Comparison of ENCODE assay signal across 18 cellular contexts in genomic region chr2:136404925-136405324, GRCh38.
A peak's percentile ranks its signal among the peaks of the same experiment; 100 is the strongest.
DNase-seq lines count a peak whose midpoint lies in the region; ATAC-seq and TF ChIP-seq lines count a peak whose summit lies in the region.
"Had no signal": no experiment of that assay in that cellular context is flagged by ENCODE, and none has a peak within 500 bp of the region (broad histone marks: within the 10 kb centered on the region; RNA-seq: fewer than 3 reads in every experiment).

No MANE protein-coding gene starts in this region.

- H3K79me1 ChIP-seq in neuronal stem cell (ENCODE audit: low read depth, low read length) = no peaks in the 10 kb centered on the region

- H2BK120ac ChIP-seq in neuronal stem cell (ENCODE audit: low read depth, low read length) = no peak overlapping the region

- no peak for TF ChIP-seq CTCF in nephron progenitor cell (IDR thresholded peaks at IDR 0.05)
- TF ChIP-seq CTCF in vagina (IDR thresholded peaks at IDR 0.05) = no peak

- no peak overlapping the region for H3K18ac ChIP-seq in neuronal stem cell (ENCODE audit: low read length)

- no peak overlapping the region for H3K4ac ChIP-seq in neuronal stem cell (ENCODE audit: low read length)

- no peak overlapping the region for H4K91ac ChIP-seq in neuronal stem cell (ENCODE audit: low read depth, low read length, poor library complexity)

- H2BK12ac ChIP-seq in neuronal stem cell (ENCODE audit: low read length) = no peak overlapping the region

- H3K9me3 ChIP-seq in vagina (no peaks in the 10 kb centered on the region), neuronal stem cell (replicated peaks in 1 of 2; ENCODE audit: control insufficient read depth in 2 of 2, insufficient read depth in 1 of 2, low read depth in 1 of 2, low read length in 2 of 2) (no peaks in the 10 kb centered on the region)
- H3K9me3 ChIP-seq: A549; BLaER1 treated with 17β-estradiol and CSF1 and Interleukin-3, amounts not matched to agents 10 nM and 100 nM; Caco-2 had no signal

- CTCF ChIA-PET in activated CD8-positive, alpha-beta memory T cell treated with anti-CD3 and anti-CD28 coated beads, Interleukin-2, amount 10 ng/mL, durations not matched to agents 7 days and 5 days (lab: Charles Lee) = no interaction called here

- H3K4me3 ChIP-seq in vagina (no peak overlapping the region), neuronal stem cell (ENCODE audit: low read length in 2 of 2) (no peak overlapping the region)
- H3K4me3 ChIP-seq: A549; BLaER1 treated with 17β-estradiol and CSF1 and Interleukin-3, amounts not matched to agents 10 nM and 100 nM had no signal

- no peak overlapping the region for H2BK15ac ChIP-seq in neuronal stem cell (ENCODE audit: low read length)

- H3K36me3 Mint-ChIP-seq in activated CD8-positive, alpha-beta memory T cell treated with anti-CD3 and anti-CD28 coated beads, Interleukin-2, amount 10 ng/mL, durations not matched to agents 7 days and 5 days = no peaks in the 10 kb centered on the region
- no peaks in the 10 kb centered on the region for H3K36me3 Mint-ChIP-seq in nephron progenitor cell (ENCODE audit: low read depth)
- no peaks in the 10 kb centered on the region for H3K36me3 Mint-ChIP-seq in activated naive CD8-positive, alpha-beta T cell treated with anti-CD3 and anti-CD28 coated beads, Interleukin-2, amount 50 U/mL, for 24 hours (ENCODE audit: low read depth)
- H3K36me3 Mint-ChIP-seq: CD8-positive, alpha-beta T cell had no signal

- H3K4me1 ChIP-seq in vagina = no peaks in the 10 kb centered on the region
- peaks cover 0 to 10% of the 10 kb centered on the region in 2 donors for H3K4me1 ChIP-seq in neuronal stem cell (ENCODE audit: control insufficient read depth in 2 of 2, insufficient read depth in 1 of 2, low read depth in 1 of 2, low read length in 2 of 2)
- H3K4me1 ChIP-seq: A549, Caco-2 had no signal

- H3K27me3 Mint-ChIP-seq in activated CD8-positive, alpha-beta memory T cell treated with anti-CD3 and anti-CD28 coated beads, Interleukin-2, amount 10 ng/mL, durations not matched to agents 7 days and 5 days = peaks cover 76% of the 10 kb centered on the region
- H3K27me3 Mint-ChIP-seq in nephron progenitor cell (ENCODE audit: low read depth, poor library complexity) = peaks cover 22% of the 10 kb centered on the region
- peaks cover 30% of the 10 kb centered on the region for H3K27me3 Mint-ChIP-seq in activated naive CD8-positive, alpha-beta T cell treated with anti-CD3 and anti-CD28 coated beads, Interleukin-2, amount 50 U/mL, for 24 hours

- TF ChIP-seq POLR2A in vagina (IDR thresholded peaks at IDR 0.05) = no peak

- H3K23ac ChIP-seq in neuronal stem cell (ENCODE audit: low read depth, low read length, poor library complexity) = no peak overlapping the region

- no peak overlapping the region for H2AFZ ChIP-seq in neuronal stem cell (ENCODE audit: low read length)

- no peaks in the 10 kb centered on the region for H3K27me3 ChIP-seq in vagina
- no peaks in the 10 kb centered on the region for H3K27me3 ChIP-seq in neuronal stem cell (ENCODE audit: control insufficient read depth in 3 of 3, insufficient read depth in 3 of 3, low read depth in 1 of 3, low read length in 3 of 3)
- H3K27me3 ChIP-seq: BLaER1 treated with 17β-estradiol and CSF1 and Interleukin-3, amounts not matched to agents 10 nM and 100 nM had no signal

- no peak overlapping the region for H3K27ac Mint-ChIP-seq in activated CD8-positive, alpha-beta memory T cell treated with anti-CD3 and anti-CD28 coated beads, Interleukin-2, amount 10 ng/mL, durations not matched to agents 7 days and 5 days
- H3K27ac Mint-ChIP-seq in nephron progenitor cell = peak overlapping the region; percentile 50
- no peak overlapping the region for H3K27ac Mint-ChIP-seq in activated naive CD8-positive, alpha-beta T cell treated with anti-CD3 and anti-CD28 coated beads, Interleukin-2, amount 50 U/mL, for 24 hours
- H3K27ac Mint-ChIP-seq: B cell; CD4-positive, alpha-beta T cell; CD8-positive, alpha-beta T cell had no signal

- no CpG with 5 or more reads among the region's 4 CpGs for WGBS in neuronal stem cell (ENCODE audit: extremely low coverage in 2 of 2, insufficient read length in 2 of 2, insufficient replicate concordance in 1 of 2), 2 donors

- H3K36me3 ChIP-seq in vagina = no peaks in the 10 kb centered on the region
- no peaks in the 10 kb centered on the region for H3K36me3 ChIP-seq in neuronal stem cell (replicated peaks in 1 of 2; ENCODE audit: control insufficient read depth in 2 of 2, insufficient read depth in 2 of 2, low read length in 2 of 2)
- H3K36me3 ChIP-seq: BLaER1 treated with 17β-estradiol and CSF1 and Interleukin-3, amounts not matched to agents 10 nM and 100 nM had no signal

- H2AK5ac ChIP-seq in neuronal stem cell (ENCODE audit: low read depth, low read length) = no peak overlapping the region

- no peak overlapping the region for H3K14ac ChIP-seq in neuronal stem cell (ENCODE audit: low read length)

- no peak for ATAC-seq in activated CD8-positive, alpha-beta memory T cell treated with anti-CD3 and anti-CD28 coated beads, Interleukin-2, amount 10 ng/mL, durations not matched to agents 7 days and 5 days
- ATAC-seq in activated naive CD8-positive, alpha-beta T cell treated with anti-CD3 and anti-CD28 coated beads, Interleukin-2, amount 50 U/mL, for 24 hours = no peak
- ATAC-seq: A549; CD8-positive, alpha-beta T cell had no signal

- no peak overlapping the region for H3K4me2 ChIP-seq in neuronal stem cell (ENCODE audit: insufficient read depth, low read length, poor library complexity, severe bottlenecking)
- H3K4me2 ChIP-seq: A549 had no signal

- H2BK5ac ChIP-seq in neuronal stem cell (ENCODE audit: low read length) = no peak overlapping the region

- H3K4me3 Mint-ChIP-seq in activated CD8-positive, alpha-beta memory T cell treated with anti-CD3 and anti-CD28 coated beads, Interleukin-2, amount 10 ng/mL, durations not matched to agents 7 days and 5 days = no peak overlapping the region
- H3K4me3 Mint-ChIP-seq in nephron progenitor cell = no peak overlapping the region
- no peak overlapping the region for H3K4me3 Mint-ChIP-seq in activated naive CD8-positive, alpha-beta T cell treated with anti-CD3 and anti-CD28 coated beads, Interleukin-2, amount 50 U/mL, for 24 hours
- H3K4me3 Mint-ChIP-seq: B cell; CD4-positive, alpha-beta T cell; CD8-positive, alpha-beta T cell had no signal

- H4K8ac ChIP-seq in neuronal stem cell (ENCODE audit: low read depth, low read length) = no peak overlapping the region

- H3K9ac ChIP-seq in neuronal stem cell (ENCODE audit: low read depth, low read length, poor library complexity) = no peak overlapping the region
- H3K9ac ChIP-seq: BLaER1 treated with 17β-estradiol and CSF1 and Interleukin-3, amounts not matched to agents 10 nM and 100 nM had no signal

- intact Hi-C loops in vagina (cut with DNase I) = no loop called here

- H3K9me3 Mint-ChIP-seq in activated CD8-positive, alpha-beta memory T cell treated with anti-CD3 and anti-CD28 coated beads, Interleukin-2, amount 10 ng/mL, durations not matched to agents 7 days and 5 days (ENCODE audit: low read depth) = no peaks in the 10 kb centered on the region
- H3K9me3 Mint-ChIP-seq in nephron progenitor cell = no peaks in the 10 kb centered on the region
- no peaks in the 10 kb centered on the region for H3K9me3 Mint-ChIP-seq in activated naive CD8-positive, alpha-beta T cell treated with anti-CD3 and anti-CD28 coated beads, Interleukin-2, amount 50 U/mL, for 24 hours
- H3K9me3 Mint-ChIP-seq: CD4-positive, alpha-beta T cell; CD8-positive, alpha-beta T cell had no signal

- peak; percentile 26 for DNase-seq in activated CD8-positive, alpha-beta memory T cell treated with anti-CD3 and anti-CD28 coated beads, Interleukin-2, amount 10 ng/mL, durations not matched to agents 7 days and 5 days
- no peak for DNase-seq in activated CD8-positive, alpha-beta memory T cell treated with anti-CD3 and anti-CD28 coated beads, Interleukin-2, amount 50 U/mL, for 4 hours
- DNase-seq in nephron progenitor cell = no peak
- peak; percentile 31 to 67 for DNase-seq in vagina (ENCODE audit: extremely low spot score in 2 of 2)
- no peak for DNase-seq in neuronal stem cell (ENCODE audit: low spot score)
- DNase-seq in activated naive CD8-positive, alpha-beta T cell treated with anti-CD3 and anti-CD28 coated beads, Interleukin-2, amount 50 U/mL, for 24 hours = no peak
- DNase-seq: AML-193; Caco-2; Calu3; CD4-positive, alpha-beta T cell; CD8-positive, alpha-beta T cell; DMS79 treated with DMSO at 0.1 percent for 48 hours; GF-D8 had no signal

- H3K27ac ChIP-seq in vagina (no peak overlapping the region), neuronal stem cell (replicated peaks; ENCODE audit: low read length) (no peak overlapping the region)
- H3K27ac ChIP-seq: 22Rv1; A549; BLaER1 treated with 17β-estradiol and CSF1 and Interleukin-3, amounts not matched to agents 10 nM and 100 nM; C4-2B had no signal

- peaks cover 6% of the 10 kb centered on the region for H3K4me1 Mint-ChIP-seq in activated CD8-positive, alpha-beta memory T cell treated with anti-CD3 and anti-CD28 coated beads, Interleukin-2, amount 10 ng/mL, durations not matched to agents 7 days and 5 days
- no peaks in the 10 kb centered on the region for H3K4me1 Mint-ChIP-seq in nephron progenitor cell
- no peaks in the 10 kb centered on the region for H3K4me1 Mint-ChIP-seq in activated naive CD8-positive, alpha-beta T cell treated with anti-CD3 and anti-CD28 coated beads, Interleukin-2, amount 50 U/mL, for 24 hours

Comparison
In these comparisons a context has a peak if more than half of its experiments do, and no peak if none do; other contexts are left out.
1. DNase-seq: peak in activated CD8-positive, alpha-beta memory T cell treated with anti-CD3 and anti-CD28 coated beads, Interleukin-2, amount 10 ng/mL, durations not matched to agents 7 days and 5 days (single experiment) and vagina (2 of 2); none in activated CD8-positive, alpha-beta memory T cell treated with anti-CD3 and anti-CD28 coated beads, Interleukin-2, amount 50 U/mL, for 4 hours (single experiment), nephron progenitor cell (single experiment), neuronal stem cell (single experiment) and activated naive CD8-positive, alpha-beta T cell treated with anti-CD3 and anti-CD28 coated beads, Interleukin-2, amount 50 U/mL, for 24 hours (single experiment).